In genomic region chr20:13546497-13547131, GRCh38 we compare ENCODE assay signal across 8 cellular contexts.
DNase-seq lines count a peak whose midpoint lies in the region; ATAC-seq and TF ChIP-seq lines count a peak whose summit lies in the region.

No MANE protein-coding gene starts in this region.

- TF ChIP-seq CTCF in WTC11 (IDR thresholded peaks at IDR 0.05) = peak; percentile 74

- peak; percentile 4 to 14 for DNase-seq in NCI-H187 (lab: John Stamatoyannopoulos, UW)
- no peak for DNase-seq in NCI-H187 treated with DMSO at 0.1 percent for 48 hours (lab: John Stamatoyannopoulos, UW)
- peak; percentile 29 for DNase-seq in NCI-H2107 (lab: John Stamatoyannopoulos, UW)
- peak; percentile 89 for DNase-seq in WTC11 (ENCODE audit: low spot score)
- DNase-seq in central memory CD4-positive, alpha-beta T cell = peak; percentile 12
- peak; percentile 80 for DNase-seq in left lobe of liver (ENCODE audit: low spot score)
- peak; percentile 3 to 57 (median 9) for DNase-seq in stimulated activated CD4-positive, alpha-beta T cell treated with anti-CD3 and anti-CD28 coated beads, TNF-alpha, amount 100 ng/mL, for 1 hour (ENCODE audit: low read depth in 3 of 3, low spot score in 1 of 3)

- no peak overlapping the region for H3K4me3 Mint-ChIP-seq in WTC11

- POLR2A ChIA-PET in WTC11 (lab: Charles Lee) = interaction anchor here (1.0 to 1.7 kb wide), 2 partner anchors 17 to 87 kb away, joined by 3 to 4 read pairs; no protein-coding TSS in a partner anchor

- CTCF ChIA-PET in WTC11 (lab: Charles Lee) = interaction anchor here (0.5 to 6.2 kb wide), 52 partner anchors 9 to 621 kb away, joined by 3 to 153 read pairs (median 5); no protein-coding TSS in a partner anchor

- H3K27ac Mint-ChIP-seq in WTC11 = peak overlapping the region; percentile 77; the same call in 1 of the 2 replicates

- no peaks in the 10 kb centered on the region for H3K36me3 Mint-ChIP-seq in WTC11

- no peaks in the 10 kb centered on the region for H3K27me3 Mint-ChIP-seq in WTC11 (ENCODE audit: low read depth)

- peaks cover 8% of the 10 kb centered on the region for H3K4me1 Mint-ChIP-seq in WTC11

- peak; percentile 65 for ATAC-seq in HG02763 (IDR thresholded peaks at IDR 0.05; ENCODE audit: unreplicated experiment)
- peak; percentile 81 for ATAC-seq in WTC11
- ATAC-seq in left lobe of liver = peak; percentile 99

- no peaks in the 10 kb centered on the region for H3K9me3 Mint-ChIP-seq in WTC11

TF ChIP-seq in WTC11, 78 proteins besides CTCF, POLR2A, EP300 and RAD21:
- TF ChIP-seq E2F1 (CRISPR knock-in tag; IDR thresholded peaks at IDR 0.05) (no peak), FOXK1 (CRISPR knock-in tag; IDR thresholded peaks at IDR 0.05) (0 out of 2 replicates have a peak, but pooled peaks have one; percentile 35)
